ENCODE assay signal across 11 cellular contexts in genomic region chr1:67618285-67619018, GRCh38.
DNase-seq lines count a peak whose midpoint lies in the region; ATAC-seq, FAIRE-seq and TF ChIP-seq lines count a peak whose summit lies in the region.
"Had no signal": no experiment of that assay in that cellular context is flagged by ENCODE, and none has a peak within 500 bp of the region (broad histone marks: within the 10 kb centered on the region; RNA-seq: fewer than 3 reads in every experiment).

No MANE protein-coding gene starts in this region.

- H3K9me3 ChIP-seq in liver (ENCODE audit: control insufficient read depth in 4 of 4, low read length in 3 of 4) = no peaks in the 10 kb centered on the region
- no peaks in the 10 kb centered on the region for H3K9me3 ChIP-seq in HepG2 (ENCODE audit: low read length)

- peak overlapping the region; percentile 35 to 92 (median 87) for H3K27ac Mint-ChIP-seq in nephron
- no peak overlapping the region for H3K27ac Mint-ChIP-seq in activated CD4-positive, alpha-beta T cell treated with anti-CD3 and anti-CD28 coated beads, Interleukin-2, amount 10 ng/mL, durations not matched to agents 7 days and 5 days
- no peak overlapping the region for H3K27ac Mint-ChIP-seq in activated T-cell treated with anti-CD3 and anti-CD28 coated beads, Interleukin-2, amount 50 U/mL, for 72 hours

- WGBS in liver = 47% methylated on average over 14 of the region's 14 CpGs
- 29% methylated on average over 14 of the region's 14 CpGs for WGBS in HepG2 (ENCODE audit: low lambda C conversion rate)

- peak overlapping the region in 1 of 3 experiments; percentile 20 for H3K4me3 Mint-ChIP-seq in nephron
- H3K4me3 Mint-ChIP-seq in activated CD4-positive, alpha-beta T cell treated with anti-CD3 and anti-CD28 coated beads, Interleukin-2, amount 10 ng/mL, durations not matched to agents 7 days and 5 days = no peak overlapping the region
- H3K4me3 Mint-ChIP-seq in activated T-cell treated with anti-CD3 and anti-CD28 coated beads, Interleukin-2, amount 50 U/mL, for 72 hours = no peak overlapping the region

- H3K9ac ChIP-seq in liver (ENCODE audit: low read depth in 1 of 2, low read length in 2 of 2) = no peak overlapping the region
- no peak overlapping the region for H3K9ac ChIP-seq in HepG2 (ENCODE audit: insufficient read depth, low read depth, low read length)
- H3K9ac ChIP-seq: BLaER1 treated with 17β-estradiol and CSF1 and Interleukin-3, amounts not matched to agents 10 nM and 100 nM had no signal

- no peak overlapping the region for H3K4me2 ChIP-seq in HepG2 (ENCODE audit: low read depth, low read length)
- H3K4me2 ChIP-seq: BLaER1 treated with 17β-estradiol and CSF1 and Interleukin-3, amounts not matched to agents 10 nM and 100 nM had no signal

- no TSS peak for BruUV-seq in HepG2 (replicated peaks; lab: Mats Ljungman, UMichigan)

- no peaks in the 10 kb centered on the region for H4K20me1 ChIP-seq in HepG2 (ENCODE audit: insufficient read depth, low read length)
- H4K20me1 ChIP-seq: BLaER1 treated with 17β-estradiol and CSF1 and Interleukin-3, amounts not matched to agents 10 nM and 100 nM had no signal

- H3K4me1 ChIP-seq in liver (ENCODE audit: control insufficient read depth in 4 of 4, insufficient read depth in 4 of 4, low read length in 3 of 4) (peaks cover 0 to 3% (median 0%) of the 10 kb centered on the region in 4 donors), HepG2 (ENCODE audit: insufficient read depth, low read length) (no peaks in the 10 kb centered on the region; the same call in 1 of the 2 replicates)

- no peaks in the 10 kb centered on the region for H3K36me3 Mint-ChIP-seq in nephron (ENCODE audit: low read depth)
- H3K36me3 Mint-ChIP-seq in activated CD4-positive, alpha-beta T cell treated with anti-CD3 and anti-CD28 coated beads, Interleukin-2, amount 10 ng/mL, durations not matched to agents 7 days and 5 days (ENCODE audit: low read depth) = no peaks in the 10 kb centered on the region
- no peaks in the 10 kb centered on the region for H3K36me3 Mint-ChIP-seq in activated T-cell treated with anti-CD3 and anti-CD28 coated beads, Interleukin-2, amount 50 U/mL, for 72 hours (ENCODE audit: insufficient read depth in 2 of 2)

- peak overlapping the region in 1 of 2 donors; percentile 27 for H3K27ac ChIP-seq in liver (ENCODE audit: low read depth in 1 of 2, low read length in 2 of 2)
- H3K27ac ChIP-seq in HepG2 (ENCODE audit: extremely low read length, insufficient read depth, low read length) = no peak overlapping the region
- H3K27ac ChIP-seq: BLaER1 treated with 17β-estradiol and CSF1 and Interleukin-3, amounts not matched to agents 10 nM and 100 nM had no signal

- TF ChIP-seq CTCF in liver (IDR thresholded peaks at IDR 0.05; ENCODE audit: low read depth, low read length, missing input control) = no peak
- TF ChIP-seq CTCF in HepG2 (CRISPR knock-in tag; IDR thresholded peaks at IDR 0.05) = no peak
- TF ChIP-seq CTCF in fibroblast of mammary gland (conservative IDR thresholded peaks at IDR 0.05; ENCODE audit: control insufficient read depth, insufficient read depth, low read depth, low read length) = no peak
- no peak for TF ChIP-seq CTCF in nephron (IDR thresholded peaks at IDR 0.05; ENCODE audit: unreplicated experiment in 3 of 3)

- no peak for FAIRE-seq in HepG2 (lab: Jason Lieb, UNC)

- POLR2A ChIA-PET in HepG2 (lab: Yijun Ruan, JAX) = interaction anchor here (1.4 kb wide), 1 partner anchor 66 kb away, joined by 3 read pairs; the partner anchor contains the start of gene GADD45A
- POLR2A ChIA-PET in activated CD4-positive, alpha-beta T cell treated with anti-CD3 and anti-CD28 coated beads, Interleukin-2, amount 10 ng/mL, durations not matched to agents 7 days and 5 days (lab: Charles Lee) = no interaction called here

- H3K27me3 Mint-ChIP-seq in nephron (ENCODE audit: low read depth) = no peaks in the 10 kb centered on the region
- H3K27me3 Mint-ChIP-seq in activated CD4-positive, alpha-beta T cell treated with anti-CD3 and anti-CD28 coated beads, Interleukin-2, amount 10 ng/mL, durations not matched to agents 7 days and 5 days = peaks cover 7% of the 10 kb centered on the region
- peaks cover 9% of the 10 kb centered on the region for H3K27me3 Mint-ChIP-seq in activated T-cell treated with anti-CD3 and anti-CD28 coated beads, Interleukin-2, amount 50 U/mL, for 72 hours (ENCODE audit: low read depth)

- peak; percentile 4 to 23 for TF ChIP-seq RAD21 in liver (IDR thresholded peaks at IDR 0.05)
- TF ChIP-seq RAD21 in HepG2 (CRISPR knock-in tag; IDR thresholded peaks at IDR 0.05) = no peak

- no peaks in the 10 kb centered on the region for H3K27me3 ChIP-seq in liver (ENCODE audit: control insufficient read depth in 4 of 4, insufficient read depth in 4 of 4, low read length in 3 of 4)
- no peaks in the 10 kb centered on the region for H3K27me3 ChIP-seq in HepG2 (ENCODE audit: control insufficient read depth in 1 of 2, insufficient read depth in 2 of 2, low read length in 2 of 2)
- H3K27me3 ChIP-seq: BLaER1 treated with 17β-estradiol and CSF1 and Interleukin-3, amounts not matched to agents 10 nM and 100 nM had no signal

- DNase-seq in HepG2 (ENCODE audit: low spot score) (no peak), fibroblast of mammary gland (ENCODE audit: low read depth) (peak; percentile 94)
- no peak for DNase-seq in activated CD4-positive, alpha-beta T cell treated with anti-CD3 and anti-CD28 coated beads, Interleukin-2, amount 10 ng/mL, durations not matched to agents 7 days and 5 days
- no peak for DNase-seq in activated T-cell treated with anti-CD3 and anti-CD28 coated beads, Interleukin-2, amount 50 U/mL, for 72 hours
- DNase-seq: foreskin melanocyte had no signal

- CTCF ChIA-PET in HepG2 (lab: Yijun Ruan, JAX; ENCODE audit: low intra/inter-chr PET ratio, low total read pairs) = no interaction called here
- CTCF ChIA-PET in activated CD4-positive, alpha-beta T cell treated with anti-CD3 and anti-CD28 coated beads, Interleukin-2, amount 10 ng/mL, durations not matched to agents 7 days and 5 days (lab: Charles Lee) = no interaction called here

- H3K9me3 Mint-ChIP-seq in nephron = no peaks in the 10 kb centered on the region
- no peaks in the 10 kb centered on the region for H3K9me3 Mint-ChIP-seq in activated CD4-positive, alpha-beta T cell treated with anti-CD3 and anti-CD28 coated beads, Interleukin-2, amount 10 ng/mL, durations not matched to agents 7 days and 5 days
- peaks cover 2% of the 10 kb centered on the region in 2 donors for H3K9me3 Mint-ChIP-seq in activated T-cell treated with anti-CD3 and anti-CD28 coated beads, Interleukin-2, amount 50 U/mL, for 72 hours

- no peak for ATAC-seq in HepG2
- no peak for ATAC-seq in activated T-cell treated with anti-CD3 and anti-CD28 coated beads, Interleukin-2, amount 50 U/mL, for 72 hours (replicated peaks in 1 of 2)
- no peak for ATAC-seq in HG03159 (IDR thresholded peaks at IDR 0.05; ENCODE audit: unreplicated experiment)
- ATAC-seq in HG02642 (IDR thresholded peaks at IDR 0.05; ENCODE audit: poor library complexity, unreplicated experiment) = no peak
- ATAC-seq: activated CD4-positive, CD25-positive, alpha-beta regulatory T cell treated with anti-CD3 and anti-CD28 coated beads, Interleukin-2, amount 50 U/mL, for 24 hours had no signal

- no peak for TF ChIP-seq POLR2A in HepG2 (IDR thresholded peaks at IDR 0.05; ENCODE audit: insufficient read depth in 1 of 2, low read depth in 2 of 2, low read length in 2 of 2)

- in situ Hi-C loops in HepG2 (cut with HindIII; ENCODE audit: extremely low pct_ligation_motif_present, low pct_unique_long_range_greater_than_20kb) = no loop called here

- intact Hi-C loops in HepG2 (cut with micrococcal nuclease; ENCODE audit: unreplicated experiment) = no loop called here

- H2AFZ ChIP-seq in HepG2 (ENCODE audit: low read length) = no peak overlapping the region

- TF ChIP-seq EP300 in HepG2 (IDR thresholded peaks at IDR 0.05; ENCODE audit: low read depth in 2 of 2, low read length in 2 of 2) (no peak), HepG2 (CRISPR knock-in tag; IDR thresholded peaks at IDR 0.05; ENCODE audit: borderline replicate concordance) (no peak)

- H3K4me1 Mint-ChIP-seq in nephron = peaks cover 40% of the 10 kb centered on the region
- H3K4me1 Mint-ChIP-seq in activated CD4-positive, alpha-beta T cell treated with anti-CD3 and anti-CD28 coated beads, Interleukin-2, amount 10 ng/mL, durations not matched to agents 7 days and 5 days = no peaks in the 10 kb centered on the region
- H3K4me1 Mint-ChIP-seq in activated T-cell treated with anti-CD3 and anti-CD28 coated beads, Interleukin-2, amount 50 U/mL, for 72 hours (ENCODE audit: low read depth) = no peaks in the 10 kb centered on the region

- no peaks in the 10 kb centered on the region for H3K36me3 ChIP-seq in liver (ENCODE audit: control insufficient read depth in 4 of 4, insufficient read depth in 3 of 4, low read depth in 1 of 4, low read length in 3 of 4)
- H3K36me3 ChIP-seq in HepG2 (replicated peaks in 1 of 2; ENCODE audit: control insufficient read depth in 1 of 2, insufficient read depth in 2 of 2, low read length in 2 of 2) = no peaks in the 10 kb centered on the region
- H3K36me3 ChIP-seq: BLaER1 treated with 17β-estradiol and CSF1 and Interleukin-3, amounts not matched to agents 10 nM and 100 nM had no signal

- H3K4me3 ChIP-seq in liver (ENCODE audit: low read depth in 1 of 3, low read length in 3 of 3) = no peak overlapping the region
- no peak overlapping the region for H3K4me3 ChIP-seq in HepG2 (replicated peaks in 1 of 3; ENCODE audit: insufficient read depth in 1 of 3, low read depth in 2 of 3, low read length in 3 of 3)
- peak overlapping the region; percentile 32 for H3K4me3 ChIP-seq in fibroblast of mammary gland (ENCODE audit: control insufficient read depth, low read depth, low read length)
- H3K4me3 ChIP-seq: BLaER1 treated with 17β-estradiol and CSF1 and Interleukin-3, amounts not matched to agents 10 nM and 100 nM had no signal

- H3K79me2 ChIP-seq in HepG2 (ENCODE audit: insufficient read depth, low read length) = no peaks in the 10 kb centered on the region

TF ChIP-seq in liver, 16 proteins besides CTCF, POLR2A, EP300 and RAD21 (continues in another document):
- TF ChIP-seq SP1 (IDR thresholded peaks at IDR 0.05) = no peak
- TF ChIP-seq HNF4G (IDR thresholded peaks at IDR 0.05) = no peak
- TF ChIP-seq TAF1 (conservative IDR thresholded peaks at IDR 0.05) = no peak
- no peak for TF ChIP-seq GABPA (IDR thresholded peaks at IDR 0.05 in 1 of 2, conservative IDR thresholded peaks at IDR 0.05 in 1 of 2)

Comparison
In these comparisons a context has a peak if more than half of its experiments do, and no peak if none do; other contexts are left out.
1. H3K27ac Mint-ChIP-seq: peak in nephron (3 of 3); none in activated CD4-positive, alpha-beta T cell treated with anti-CD3 and anti-CD28 coated beads, Interleukin-2, amount 10 ng/mL, durations not matched to agents 7 days and 5 days (single experiment) and activated T-cell treated with anti-CD3 and anti-CD28 coated beads, Interleukin-2, amount 50 U/mL, for 72 hours (single experiment).